ENCODE assay signal across 9 cellular contexts in the genomic region with DNA sequence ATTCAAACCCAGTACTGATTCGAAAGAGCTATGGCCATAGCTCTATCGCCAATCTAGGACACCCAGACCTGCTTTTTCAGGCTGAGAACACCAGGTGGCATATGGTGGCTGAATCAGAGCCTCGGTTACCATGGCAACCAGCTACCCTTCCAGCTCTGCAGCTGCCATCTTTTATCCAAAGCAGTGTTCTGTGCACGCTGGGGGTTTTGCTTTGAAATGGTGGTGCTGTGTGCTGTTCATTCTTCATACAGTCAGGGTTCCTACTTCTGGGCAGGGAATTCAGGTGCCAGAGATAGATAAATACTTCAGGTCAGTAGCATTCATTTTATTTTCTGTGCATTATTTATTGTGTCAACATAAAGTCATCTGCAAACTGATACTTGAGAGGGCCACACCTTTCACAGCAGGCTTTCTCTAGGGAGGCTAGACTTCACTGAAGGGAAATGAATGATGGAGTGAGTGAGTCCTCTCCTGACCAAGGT.
DNase-seq lines count a peak whose midpoint lies in the region; ATAC-seq and TF ChIP-seq lines count a peak whose summit lies in the region.
"Had no signal": no experiment of that assay in that cellular context is flagged by ENCODE, and none has a peak within 500 bp of the region (broad histone marks: within the 10 kb centered on the region; RNA-seq: fewer than 3 reads in every experiment).

No MANE protein-coding gene starts in this region.

- no peak overlapping the region for H3K27ac Mint-ChIP-seq in CD4-positive, alpha-beta T cell
- no peak overlapping the region for H3K27ac Mint-ChIP-seq in activated B cell treated with CpG ODN at 0.5 μM for 24 hours
- H3K27ac Mint-ChIP-seq: activated naive CD8-positive, alpha-beta T cell had no signal

- H3K27ac ChIP-seq in CD4-positive, alpha-beta T cell (ENCODE audit: low read depth, low read length): no peak overlapping the region

- peaks cover 3% of the 10 kb centered on the region for H3K27me3 Mint-ChIP-seq in CD4-positive, alpha-beta T cell
- no peaks in the 10 kb centered on the region for H3K27me3 Mint-ChIP-seq in activated B cell treated with CpG ODN at 0.5 μM for 24 hours
- H3K27me3 Mint-ChIP-seq: activated naive CD8-positive, alpha-beta T cell had no signal

- no peaks in the 10 kb centered on the region for H3K27me3 ChIP-seq in CD4-positive, alpha-beta T cell (ENCODE audit: control insufficient read depth, insufficient read depth, low read length)

- peak; percentile 100 for ATAC-seq in CD4-positive, alpha-beta T cell (ENCODE audit: poor library complexity)
- ATAC-seq in GM19372 (IDR thresholded peaks at IDR 0.05; ENCODE audit: low read depth, unreplicated experiment) (peak; percentile 100), HG03439 (IDR thresholded peaks at IDR 0.05; ENCODE audit: unreplicated experiment) (peak; percentile 100), activated B cell treated with CpG ODN at 0.5 μM for 24 hours (ENCODE audit: low read depth) (peak; percentile 99)

- peaks cover 12% of the 10 kb centered on the region for H3K9me3 ChIP-seq in CD4-positive, alpha-beta T cell (ENCODE audit: control insufficient read depth, low read length)

- DNase-seq in CD4-positive, alpha-beta T cell: peak; percentile 51 to 81 (median 57)
- peak; percentile 98 for DNase-seq in NCI-H345 (lab: John Stamatoyannopoulos, UW)
- no peak for DNase-seq in activated B cell treated with CpG ODN at 0.5 μM for 24 hours
- peak; percentile 75 for DNase-seq in central memory CD4-positive, alpha-beta T cell
- DNase-seq in kidney tubule cell (ENCODE audit: low spot score): peak; percentile 93
- DNase-seq in stimulated activated CD4-positive, alpha-beta T cell treated with anti-CD3 and anti-CD28 coated beads, Interleukin-4, amount 100 ng/mL, for 4 hours: peak; percentile 45 to 71

- POLR2A ChIA-PET in CD4-positive, alpha-beta T cell (lab: Charles Lee): interaction anchor here (1.1 kb wide), 1 partner anchor 577 kb away, joined by 11 read pairs; no protein-coding TSS in a partner anchor
- POLR2A ChIA-PET in activated B cell treated with CpG ODN at 0.5 μM for 24 hours (lab: Charles Lee): interaction anchor here (0.7 kb wide), 1 partner anchor 146 kb away, joined by 3 read pairs; no protein-coding TSS in a partner anchor

- no peaks in the 10 kb centered on the region for H3K4me1 Mint-ChIP-seq in CD4-positive, alpha-beta T cell (ENCODE audit: low read depth)
- H3K4me1 Mint-ChIP-seq in activated B cell treated with CpG ODN at 0.5 μM for 24 hours: no peaks in the 10 kb centered on the region

- peaks cover 4% of the 10 kb centered on the region for H3K36me3 Mint-ChIP-seq in CD4-positive, alpha-beta T cell (ENCODE audit: low read depth)
- H3K36me3 Mint-ChIP-seq in activated B cell treated with CpG ODN at 0.5 μM for 24 hours (ENCODE audit: low read depth): no peaks in the 10 kb centered on the region

- TF ChIP-seq CTCF in CD4-positive, alpha-beta T cell (IDR thresholded peaks at IDR 0.05): peak; percentile 70
- TF ChIP-seq CTCF in activated B cell treated with CpG ODN at 0.5 μM for 24 hours (IDR thresholded peaks at IDR 0.05): no peak

- peaks cover 6% of the 10 kb centered on the region for H3K9me3 Mint-ChIP-seq in CD4-positive, alpha-beta T cell
- peaks cover 11% of the 10 kb centered on the region for H3K9me3 Mint-ChIP-seq in activated B cell treated with CpG ODN at 0.5 μM for 24 hours

- no peak overlapping the region for H3K4me3 Mint-ChIP-seq in CD4-positive, alpha-beta T cell
- H3K4me3 Mint-ChIP-seq in activated B cell treated with CpG ODN at 0.5 μM for 24 hours: no peak overlapping the region
- H3K4me3 Mint-ChIP-seq: activated naive CD8-positive, alpha-beta T cell had no signal

- intact Hi-C loops in CD4-positive, alpha-beta T cell (cut with DNase I, micrococcal nuclease): loop anchor here (1.0 to 2.0 kb wide), 5 partner anchors 258 to 703 kb away; a partner anchor contains a TSS
- intact Hi-C loops in activated B cell treated with CpG ODN at 0.5 μM for 24 hours (cut with micrococcal nuclease): loop anchor here (1.0 to 2.0 kb wide), 2 partner anchors 258 to 913 kb away; no protein-coding TSS in a partner anchor

- CTCF ChIA-PET in CD4-positive, alpha-beta T cell (lab: Charles Lee): interaction anchor here (1.1 to 2.3 kb wide), 2 partner anchors 258 to 577 kb away, joined by 3 to 15 read pairs; no protein-coding TSS in a partner anchor
- CTCF ChIA-PET in activated B cell treated with CpG ODN at 0.5 μM for 24 hours (lab: Charles Lee): interaction anchor here (0.6 to 3.1 kb wide), 4 partner anchors 9 to 577 kb away, joined by 4 to 34 read pairs (median 4); no protein-coding TSS in a partner anchor
